ENCODE assay signal across 8 cellular contexts in the genomic region with DNA sequence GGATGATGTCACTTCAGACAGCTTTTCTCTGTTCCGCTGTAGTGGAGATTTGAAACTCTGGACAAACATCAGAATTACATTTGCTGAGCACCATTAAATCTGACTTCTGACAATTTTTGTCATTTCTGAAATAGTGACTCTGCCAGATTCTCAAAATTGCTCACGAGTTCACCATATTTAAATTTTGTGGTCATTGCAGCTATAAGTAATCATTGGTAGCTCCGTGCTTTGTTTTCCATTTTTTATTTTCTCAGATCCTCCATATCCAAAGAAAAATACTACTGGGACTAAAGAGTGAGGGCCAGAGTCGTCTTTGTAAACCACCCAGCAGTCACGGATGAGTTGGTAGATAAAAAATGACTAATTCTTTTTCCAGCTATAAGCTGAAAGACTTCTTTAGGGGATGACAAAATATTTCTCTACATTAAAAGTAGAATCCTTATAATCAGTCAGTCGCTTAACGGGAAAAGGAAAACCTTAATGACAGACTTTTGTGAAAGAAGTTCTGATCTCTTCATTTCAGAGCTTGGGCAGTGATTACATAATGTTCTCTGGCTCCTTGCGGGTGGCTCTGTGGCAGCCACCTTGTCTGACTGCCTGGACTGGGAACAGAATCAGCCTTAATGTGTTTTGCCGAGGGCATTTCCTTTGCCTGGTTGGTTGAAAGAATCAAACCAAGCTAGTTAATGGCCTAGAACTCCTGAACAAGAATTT. TPM values are rescaled to one million over a fixed set of nuclear protein-coding genes. Genes with fewer than 3 reads are reported as not detected.
DNase-seq lines count a peak whose midpoint lies in the region; ATAC-seq and TF ChIP-seq lines count a peak whose summit lies in the region.

No MANE protein-coding gene starts in this region.

- no peaks in the 10 kb centered on the region for H3K27me3 ChIP-seq in CD8-positive, alpha-beta T cell (ENCODE audit: insufficient read depth, low read length)

- H3K4me1 ChIP-seq in CD8-positive, alpha-beta T cell (ENCODE audit: insufficient read depth, low read length): peaks cover 61% of the 10 kb centered on the region

- CTCF ChIA-PET in CD8-positive, alpha-beta T cell (lab: Charles Lee): interaction anchor here (0.7 to 6.3 kb wide), 20 partner anchors 13 to 259 kb away, joined by 3 to 62 read pairs (median 3); a partner anchor contains a TSS

- H3K4me1 Mint-ChIP-seq in CD8-positive, alpha-beta T cell (ENCODE audit: low read depth): peaks cover 68% of the 10 kb centered on the region
- H3K4me1 Mint-ChIP-seq in activated T-helper 2 cell treated with anti-CD3 and anti-CD28 coated beads, Interferon-gamma antibody, Interleukin-2, Interleukin-4, amounts not matched to agents 10 μg/mL and 5 μg/mL and 100 μg/mL, durations not matched to agents 14 hours and 24 hours and 36 hours (ENCODE audit: low read depth): peaks cover 38% of the 10 kb centered on the region

- POLR2A ChIA-PET in CD8-positive, alpha-beta T cell (lab: Charles Lee): interaction anchor here (0.7 to 4.8 kb wide), 17 partner anchors 9 to 141 kb away, joined by 3 to 27 read pairs (median 4); a partner anchor contains a TSS

- H3K36me3 ChIP-seq in CD8-positive, alpha-beta T cell (ENCODE audit: insufficient read depth, low read length): no peaks in the 10 kb centered on the region

- H3K4me3 Mint-ChIP-seq in CD8-positive, alpha-beta T cell: peak overlapping the region; percentile 98
- peak overlapping the region; percentile 3 for H3K4me3 Mint-ChIP-seq in activated T-helper 2 cell treated with anti-CD3 and anti-CD28 coated beads, Interferon-gamma antibody, Interleukin-2, Interleukin-4, amounts not matched to agents 10 μg/mL and 5 μg/mL and 100 μg/mL, durations not matched to agents 14 hours and 24 hours and 36 hours (ENCODE audit: low read depth)

- ATAC-seq in CD8-positive, alpha-beta T cell: no peak
- ATAC-seq in GM19035 (IDR thresholded peaks at IDR 0.05; ENCODE audit: unreplicated experiment): peak; percentile 48
- no peak for ATAC-seq in GM19397 (IDR thresholded peaks at IDR 0.05; ENCODE audit: unreplicated experiment)

- TF ChIP-seq CTCF in CD8-positive, alpha-beta T cell (IDR thresholded peaks at IDR 0.05): no peak

- H3K9me3 ChIP-seq in CD8-positive, alpha-beta T cell (ENCODE audit: low read length): no peaks in the 10 kb centered on the region

- peaks cover 56% of the 10 kb centered on the region for H3K36me3 Mint-ChIP-seq in CD8-positive, alpha-beta T cell
- peaks cover 23% of the 10 kb centered on the region for H3K36me3 Mint-ChIP-seq in activated T-helper 2 cell treated with anti-CD3 and anti-CD28 coated beads, Interferon-gamma antibody, Interleukin-2, Interleukin-4, amounts not matched to agents 10 μg/mL and 5 μg/mL and 100 μg/mL, durations not matched to agents 14 hours and 24 hours and 36 hours (ENCODE audit: low read depth)

- peak overlapping the region; percentile 33 for H3K27ac ChIP-seq in CD8-positive, alpha-beta T cell (ENCODE audit: low read depth, low read length)

- intact Hi-C loops in CD8-positive, alpha-beta T cell (cut with DNase I, micrococcal nuclease): loop anchor here (1.0 to 10.0 kb wide), 5 partner anchors 9 to 1210 kb away; a partner anchor contains a TSS
- intact Hi-C loops in activated T-helper 2 cell treated with anti-CD3 and anti-CD28 coated beads, Interferon-gamma antibody, Interleukin-2, Interleukin-4, amounts not matched to agents 10 μg/mL and 5 μg/mL and 100 μg/mL, durations not matched to agents 14 hours and 24 hours and 36 hours (cut with micrococcal nuclease): loop anchor here (2.0 kb wide), 4 partner anchors 14 to 168 kb away; a partner anchor contains a TSS
- intact Hi-C loops in head of caudate nucleus (cut with DNase I) (loop anchor here (5.0 to 10.0 kb wide), 2 partner anchors 67 to 350 kb away; a partner anchor contains a TSS), posterior cingulate gyrus (cut with DNase I) (loop anchor here (10.0 kb wide), 2 partner anchors 140 to 350 kb away; a partner anchor contains a TSS)

- H3K27ac Mint-ChIP-seq in CD8-positive, alpha-beta T cell: peak overlapping the region; percentile 99
- no peak overlapping the region for H3K27ac Mint-ChIP-seq in activated T-helper 2 cell treated with anti-CD3 and anti-CD28 coated beads, Interferon-gamma antibody, Interleukin-2, Interleukin-4, amounts not matched to agents 10 μg/mL and 5 μg/mL and 100 μg/mL, durations not matched to agents 14 hours and 24 hours and 36 hours

- H3K4me3 ChIP-seq in CD8-positive, alpha-beta T cell (ENCODE audit: low read depth, low read length): peak overlapping the region; percentile 98

- DNase-seq in CD8-positive, alpha-beta T cell: no peak
- DNase-seq in HT1080 (ENCODE audit: low read depth): peak; percentile 6
- DNase-seq in activated T-helper 2 cell treated with anti-CD3 and anti-CD28 coated beads, Interferon-gamma antibody, Interleukin-2, Interleukin-4, amounts not matched to agents 10 μg/mL and 5 μg/mL and 100 μg/mL, durations not matched to agents 14 hours and 24 hours and 36 hours (ENCODE audit: low spot score): no peak
- DNase-seq in head of caudate nucleus: peak in 34 of 42 donors; percentile 16 to 75 (median 44)
- DNase-seq in posterior cingulate gyrus: peak in 8 of 10 donors; percentile 19 to 83 (median 32)
- DNase-seq in activated CD4-positive, alpha-beta T cell treated with anti-CD3 and anti-CD28 coated beads for 48 hours: no peak

- H3K27me3 Mint-ChIP-seq in CD8-positive, alpha-beta T cell (ENCODE audit: low read depth): no peaks in the 10 kb centered on the region
- H3K27me3 Mint-ChIP-seq in activated T-helper 2 cell treated with anti-CD3 and anti-CD28 coated beads, Interferon-gamma antibody, Interleukin-2, Interleukin-4, amounts not matched to agents 10 μg/mL and 5 μg/mL and 100 μg/mL, durations not matched to agents 14 hours and 24 hours and 36 hours (ENCODE audit: low read depth): peaks cover 35% of the 10 kb centered on the region

- H3K9me3 Mint-ChIP-seq in CD8-positive, alpha-beta T cell: no peaks in the 10 kb centered on the region
- no peaks in the 10 kb centered on the region for H3K9me3 Mint-ChIP-seq in activated T-helper 2 cell treated with anti-CD3 and anti-CD28 coated beads, Interferon-gamma antibody, Interleukin-2, Interleukin-4, amounts not matched to agents 10 μg/mL and 5 μg/mL and 100 μg/mL, durations not matched to agents 14 hours and 24 hours and 36 hours

RNA-seq across cellular contexts. Expression of a gene that starts 2.3 kb away (rescaled TPM):
- 100 to 1,000 TPM; 280 to 308 TPM for total RNA-seq in CD8-positive, alpha-beta T cell
- 104 and 147 TPM in 2 replicates for total RNA-seq in HT1080 (2014; rRNA removed; shearing (Covaris generic))
- polyA plus RNA-seq in HT1080 (2015; cell fraction: cytosol; rRNA removed): 230 and 268 TPM in 2 replicates
- 246 and 252 TPM in 2 replicates for polyA plus RNA-seq in HT1080 (2015; cell fraction: nucleus; rRNA removed)
- 48.7 and 54.4 TPM in 2 replicates for total RNA-seq in activated T-helper 2 cell treated with anti-CD3 and anti-CD28 coated beads, Interferon-gamma antibody, Interleukin-2, Interleukin-4, amounts not matched to agents 10 μg/mL and 5 μg/mL and 100 μg/mL, durations not matched to agents 14 hours and 24 hours and 36 hours

Comparison
In these comparisons a context has a peak if more than half of its experiments do, and no peak if none do; other contexts are left out.
1. DNase-seq: peak in HT1080 (single experiment), head of caudate nucleus (34 of 42) and posterior cingulate gyrus (8 of 10); none in CD8-positive, alpha-beta T cell (0 of 7), activated T-helper 2 cell treated with anti-CD3 and anti-CD28 coated beads, Interferon-gamma antibody, Interleukin-2, Interleukin-4, amounts not matched to agents 10 μg/mL and 5 μg/mL and 100 μg/mL, durations not matched to agents 14 hours and 24 hours and 36 hours (single experiment) and activated CD4-positive, alpha-beta T cell treated with anti-CD3 and anti-CD28 coated beads for 48 hours (single experiment).